8 cellular contexts compared by ENCODE assay signal in the genomic region with DNA sequence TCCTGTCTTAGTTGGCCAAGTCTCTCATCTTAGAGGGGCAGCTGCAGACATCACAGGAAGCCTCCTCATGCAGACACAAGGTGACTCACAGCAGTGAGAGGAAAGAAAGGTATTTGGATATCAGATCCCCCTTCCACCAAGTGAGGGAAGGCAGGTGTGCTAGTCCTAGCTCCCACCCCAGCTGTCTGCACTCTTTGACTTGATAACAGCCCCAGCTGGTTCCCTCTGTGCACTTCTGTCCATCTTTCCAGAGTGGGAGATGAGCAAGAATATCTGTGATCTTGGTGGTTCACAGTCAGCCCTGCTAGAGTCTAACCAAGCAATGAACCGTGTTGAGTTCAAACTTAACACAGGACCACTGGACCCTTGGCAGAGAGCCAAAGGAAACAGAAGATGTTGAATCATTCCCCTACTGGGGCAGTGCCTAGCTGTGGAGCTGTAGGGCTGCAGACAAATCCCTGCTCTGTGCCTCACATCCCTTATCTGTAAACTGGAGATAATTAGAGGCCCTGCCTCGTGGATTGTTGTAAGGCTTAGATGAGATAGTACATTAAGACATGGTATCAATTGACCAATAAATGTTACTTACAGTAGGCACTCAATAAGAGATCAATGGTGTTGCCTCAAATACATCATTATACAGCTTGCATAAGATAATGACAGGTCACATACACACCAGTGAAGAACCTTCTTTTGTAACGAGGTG. TPM values are rescaled to one million over a fixed set of nuclear protein-coding genes. Genes with fewer than 3 reads are reported as not detected.
DNase-seq lines count a peak whose midpoint lies in the region; ATAC-seq and TF ChIP-seq lines count a peak whose summit lies in the region.

No MANE protein-coding gene starts in this region.

- peak; percentile 13 for ATAC-seq in sciatic nerve

- H3K36me3 Mint-ChIP-seq in chondrocyte (ENCODE audit: low read depth): no peaks in the 10 kb centered on the region

- peak; percentile 53 for DNase-seq in DMS 273 (lab: John Stamatoyannopoulos, UW; ENCODE audit: unreplicated experiment)
- DNase-seq in DMS 273 treated with DMSO at 0.1 percent for 48 hours (lab: John Stamatoyannopoulos, UW): no peak
- peak; percentile 28 for DNase-seq in HS-5 (ENCODE audit: low read depth)
- no peak for DNase-seq in chondrocyte (ENCODE audit: low spot score)
- DNase-seq in sciatic nerve (ENCODE audit: low spot score): no peak
- DNase-seq in cortex of kidney (lab: John Stamatoyannopoulos, UW): no peak
- no peak for DNase-seq in NCI-H2107 treated with DMSO at 0.1 percent for 48 hours (lab: John Stamatoyannopoulos, UW; ENCODE audit: unreplicated experiment)
- DNase-seq in stimulated activated CD4-positive, alpha-beta T cell treated with anti-CD3 and anti-CD28 coated beads, Interleukin-12 subunit alpha, Interleukin-12 subunit beta, amount 100 ng/mL, for 4 hours: no peak

- peak overlapping the region; percentile 77 for H3K27ac Mint-ChIP-seq in chondrocyte (ENCODE audit: unreplicated experiment)

- no peak overlapping the region for H3K4me3 Mint-ChIP-seq in chondrocyte (ENCODE audit: unreplicated experiment)

- peaks cover 2% of the 10 kb centered on the region for H3K9me3 Mint-ChIP-seq in chondrocyte (ENCODE audit: low read depth)

- intact Hi-C loops in sciatic nerve (cut with DNase I): no loop called here

- peaks cover 36% of the 10 kb centered on the region for H3K4me1 Mint-ChIP-seq in chondrocyte (ENCODE audit: low read depth)

- no peak for TF ChIP-seq CTCF in chondrocyte (IDR thresholded peaks at IDR 0.05)

- no peaks in the 10 kb centered on the region for H3K27me3 Mint-ChIP-seq in chondrocyte (ENCODE audit: low read depth)

RNA-seq across cellular contexts. Expression of gene SH3RF2, which starts 39.1 kb away (rescaled TPM):
- total RNA-seq in chondrocyte (0.33 to 0.42 TPM (median 0.39 TPM) in 3 replicates), sciatic nerve (3.0 TPM)

Comparison
In these comparisons a context has a peak if more than half of its experiments do, and no peak if none do; other contexts are left out.
1. DNase-seq: peak in DMS 273 (single experiment) and HS-5 (single experiment); none in DMS 273 treated with DMSO at 0.1 percent for 48 hours (single experiment), chondrocyte (single experiment), sciatic nerve (single experiment), cortex of kidney (single experiment), NCI-H2107 treated with DMSO at 0.1 percent for 48 hours (single experiment) and stimulated activated CD4-positive, alpha-beta T cell treated with anti-CD3 and anti-CD28 coated beads, Interleukin-12 subunit alpha, Interleukin-12 subunit beta, amount 100 ng/mL, for 4 hours (single experiment).